25 cellular contexts compared by ENCODE assay signal in genomic region chr22:22912135-22912408, GRCh38. TPM values are rescaled to one million over a fixed set of nuclear protein-coding genes. Genes with fewer than 3 reads are reported as not detected.
A peak's percentile ranks its signal among the peaks of the same experiment; 100 is the strongest.
DNase-seq lines count a peak whose midpoint lies in the region; ATAC-seq, FAIRE-seq and TF ChIP-seq lines count a peak whose summit lies in the region.
"Had no signal": no experiment of that assay in that cellular context is flagged by ENCODE, and none has a peak within 500 bp of the region (broad histone marks: within the 10 kb centered on the region; RNA-seq: fewer than 3 reads in every experiment).

No MANE protein-coding gene starts in this region.

- no TSS peak for BruUV-seq in K562 (replicated peaks; lab: Mats Ljungman, UMichigan)

- H3K4me2 ChIP-seq in BLaER1 (0 out of 2 replicates have a peak overlapping the region, but pooled peaks have one; percentile 84), DOHH2 (ENCODE audit: low read length) (no peak overlapping the region), K562 (ENCODE audit: insufficient read depth, low read length) (no peak overlapping the region)
- H3K4me2 ChIP-seq: A549 had no signal

- peaks cover 3% of the 10 kb centered on the region for H3K9me1 ChIP-seq in K562 (ENCODE audit: control insufficient read depth, insufficient read depth, low read length)

- H3K27me3 Mint-ChIP-seq in stimulated activated naive B cell treated with anti-CD40 and anti-IgM and Interleukin-4, amounts not matched to agents 10 μg/mL and 1 μg/mL and 100 μg/mL, for 72 hours, result no peaks in the 10 kb centered on the region

- no peak for FAIRE-seq in K562 (lab: Jason Lieb, UNC)
- FAIRE-seq: A549, D721Med, GM12878, H54 had no signal

- H3K4me3 Mint-ChIP-seq in stimulated activated naive B cell treated with anti-CD40 and anti-IgM and Interleukin-4, amounts not matched to agents 10 μg/mL and 1 μg/mL and 100 μg/mL, for 72 hours, result no peak overlapping the region
- H3K4me3 Mint-ChIP-seq: CD14-positive monocyte; CD4-positive, alpha-beta T cell; CD8-positive, alpha-beta memory T cell; HFFc6 had no signal

- H3K79me2 ChIP-seq in DOHH2 (ENCODE audit: control insufficient read depth, low read length), result no peaks in the 10 kb centered on the region
- no peaks in the 10 kb centered on the region for H3K79me2 ChIP-seq in K562 (ENCODE audit: control insufficient read depth, insufficient read depth, low read length)

- no peak for DNase-seq in K562 (ENCODE audit: extremely low read depth in 1 of 4, low spot score in 3 of 4)
- no peak for DNase-seq in stimulated activated naive B cell treated with anti-CD40 and anti-IgM and Interleukin-4, amounts not matched to agents 10 μg/mL and 1 μg/mL and 100 μg/mL, for 72 hours
- DNase-seq in iPS-NIHi7 (ENCODE audit: extremely low spot score), result no peak
- DNase-seq in cerebellar cortex (ENCODE audit: low spot score), result no peak
- DNase-seq in hepatic stellate cell (ENCODE audit: low spot score), result no peak
- DNase-seq: 8988T; ACHN; AML-193; CD4-positive, alpha-beta T cell; CD8-positive, alpha-beta memory T cell; DMS 273 treated with DMSO at 0.1 percent for 48 hours; DMS79 treated with DMSO at 0.1 percent for 48 hours; EL; GDM1; GOT3; HFFc6 had no signal

- TF ChIP-seq CTCF in DOHH2 (IDR thresholded peaks at IDR 0.05; ENCODE audit: low read depth, low read length, poor library complexity, severe bottlenecking) (no peak), K562 (IDR thresholded peaks at IDR 0.05 in 2 of 3, conservative IDR thresholded peaks at IDR 0.05 in 1 of 3; ENCODE audit: insufficient read depth in 2 of 3, low read depth in 1 of 3, low read length in 3 of 3) (no peak)

- peaks cover 35% of the 10 kb centered on the region for H3F3A ChIP-seq in DOHH2 (ENCODE audit: control insufficient read depth, insufficient read depth)

- WGBS in K562 (ENCODE audit: insufficient coverage, low coverage, missing lambda C conversion rate), result 0% methylated on average over 1 of the region's 1 CpG

- peaks cover 83 to 100% of the 10 kb centered on the region in 2 donors for H3K4me1 Mint-ChIP-seq in stimulated activated naive B cell treated with anti-CD40 and anti-IgM and Interleukin-4, amounts not matched to agents 10 μg/mL and 1 μg/mL and 100 μg/mL, for 72 hours
- H3K4me1 Mint-ChIP-seq: CD8-positive, alpha-beta memory T cell had no signal

- no peak overlapping the region for H3K9ac ChIP-seq in BLaER1
- no peak overlapping the region for H3K9ac ChIP-seq in K562 (ENCODE audit: insufficient read depth in 1 of 2, low read depth in 2 of 2, low read length in 2 of 2)

- H2AFZ ChIP-seq in K562 (ENCODE audit: low read depth, low read length), result no peak overlapping the region

- H3K36me3 ChIP-seq in BLaER1, result no peaks in the 10 kb centered on the region
- no peaks in the 10 kb centered on the region for H3K36me3 ChIP-seq in DOHH2 (ENCODE audit: control insufficient read depth, low read length)
- no peaks in the 10 kb centered on the region for H3K36me3 ChIP-seq in K562 (ENCODE audit: control insufficient read depth, insufficient read depth, low read length)
- H3K36me3 ChIP-seq: HAP-1 had no signal

- TF ChIP-seq RAD21 in K562 (CRISPR knock-in tag; conservative IDR thresholded peaks at IDR 0.05 in 1 of 2, IDR thresholded peaks at IDR 0.05 in 1 of 2), result no peak

- CTCF ChIA-PET in K562 (lab: Yijun Ruan, JAX; ENCODE audit: low intra/inter-chr PET ratio), result no interaction called here

- H3K27ac Mint-ChIP-seq in stimulated activated naive B cell treated with anti-CD40 and anti-IgM and Interleukin-4, amounts not matched to agents 10 μg/mL and 1 μg/mL and 100 μg/mL, for 72 hours, result peak overlapping the region; percentile 15
- H3K27ac Mint-ChIP-seq: CD4-positive, alpha-beta T cell; HFFc6 had no signal

- H3K36me3 Mint-ChIP-seq in stimulated activated naive B cell treated with anti-CD40 and anti-IgM and Interleukin-4, amounts not matched to agents 10 μg/mL and 1 μg/mL and 100 μg/mL, for 72 hours, result peaks cover 16 to 25% of the 10 kb centered on the region in 2 donors
- H3K36me3 Mint-ChIP-seq: CD8-positive, alpha-beta memory T cell had no signal

- H3K4me1 ChIP-seq in BLaER1, result peaks cover 92% of the 10 kb centered on the region
- H3K4me1 ChIP-seq in DOHH2 (ENCODE audit: control insufficient read depth, low read length), result peaks cover 86% of the 10 kb centered on the region
- no peaks in the 10 kb centered on the region for H3K4me1 ChIP-seq in K562 (replicated peaks in 1 of 2; ENCODE audit: control insufficient read depth in 2 of 2, insufficient read depth in 2 of 2, low read length in 2 of 2)
- H3K4me1 ChIP-seq: A549, HAP-1 had no signal

- TF ChIP-seq EP300 in K562 (IDR thresholded peaks at IDR 0.05; ENCODE audit: low read length), result no peak

- H3K27ac ChIP-seq in BLaER1, result no peak overlapping the region
- H3K27ac ChIP-seq in DOHH2 (ENCODE audit: low read depth, low read length), result 0 out of 2 replicates have a peak overlapping the region, but pooled peaks have one; percentile 90
- no peak overlapping the region for H3K27ac ChIP-seq in K562 (ENCODE audit: extremely low read depth, low read depth, low read length)
- H3K27ac ChIP-seq: A549 had no signal

- no peak for ATAC-seq in K562
- ATAC-seq in stimulated activated naive B cell treated with anti-CD40 and anti-IgM and Interleukin-4, amounts not matched to agents 10 μg/mL and 1 μg/mL and 100 μg/mL, for 72 hours (replicated peaks), result no peak
- ATAC-seq: A549, GM12878 had no signal

- POLR2A ChIA-PET in K562 (lab: Yijun Ruan, JAX), result interaction anchor here (0.6 to 4.4 kb wide), 10 partner anchors 9 to 448 kb away, joined by 3 to 39 read pairs (median 5); no protein-coding TSS in a partner anchor

- H3K9me2 ChIP-seq in DOHH2 (replicated peaks; ENCODE audit: control insufficient read depth, low read length), result no peaks in the 10 kb centered on the region

- H3K4me3 ChIP-seq in BLaER1 (no peak overlapping the region), DOHH2 (ENCODE audit: low read length) (no peak overlapping the region), K562 (no peak overlapping the region)
- H3K4me3 ChIP-seq: A549, GM12878, HAP-1 had no signal

- TF ChIP-seq POLR2A in K562 (conservative IDR thresholded peaks at IDR 0.05), result no peak

- H3K9me3 ChIP-seq in BLaER1, result no peaks in the 10 kb centered on the region
- no peaks in the 10 kb centered on the region for H3K9me3 ChIP-seq in DOHH2 (ENCODE audit: control insufficient read depth, insufficient read depth, low read length)
- no peaks in the 10 kb centered on the region for H3K9me3 ChIP-seq in K562 (replicated peaks; ENCODE audit: control insufficient read depth, insufficient read depth, low read depth, low read length)
- H3K9me3 ChIP-seq: A549, HAP-1 had no signal

- in situ Hi-C loops in K562 (cut with MboI), result no loop called here

- no peaks in the 10 kb centered on the region for H3K27me3 ChIP-seq in BLaER1
- H3K27me3 ChIP-seq in DOHH2 (ENCODE audit: control insufficient read depth, low read length), result no peaks in the 10 kb centered on the region
- H3K27me3 ChIP-seq in K562 (ENCODE audit: control insufficient read depth in 2 of 2, insufficient read depth in 2 of 2, low read length in 2 of 2), result peaks cover 41 to 94% of the 10 kb centered on the region in 2 experiments

- H4K20me1 ChIP-seq in BLaER1, result no peaks in the 10 kb centered on the region; the same call in 1 of the 2 replicates
- H4K20me1 ChIP-seq in DOHH2 (ENCODE audit: control insufficient read depth, insufficient read depth, low read depth, low read length), result no peaks in the 10 kb centered on the region
- H4K20me1 ChIP-seq in K562 (replicated peaks; ENCODE audit: control insufficient read depth, insufficient read depth, low read length), result peaks cover 89% of the 10 kb centered on the region

- no peaks in the 10 kb centered on the region for H3K9me3 Mint-ChIP-seq in stimulated activated naive B cell treated with anti-CD40 and anti-IgM and Interleukin-4, amounts not matched to agents 10 μg/mL and 1 μg/mL and 100 μg/mL, for 72 hours
- H3K9me3 Mint-ChIP-seq: CD4-positive, alpha-beta T cell; CD8-positive, alpha-beta memory T cell; HFFc6 had no signal

- intact Hi-C loops in K562 (cut with micrococcal nuclease), result no loop called here

TF ChIP-seq in K562, 482 proteins besides CTCF, POLR2A, EP300 and RAD21 (continues in another document):
- TF ChIP-seq KDM2B (CRISPR knock-in tag; IDR thresholded peaks at IDR 0.05), result 0 out of 2 replicates have a peak, but pooled peaks have one; percentile 54

RNA-seq across cellular contexts. Expression of gene IGLL5, which starts 24.5 kb away (rescaled TPM):
- not detected in 2 replicates for total RNA-seq in K562 (2011; cell fraction: chromatin; rRNA removed; ENCODE audit: low replicate concordance)
- total RNA-seq in K562 (2011; cell fraction: nucleolus; rRNA removed), result not detected in 2 replicates
- total RNA-seq in K562 (2011; cell fraction: nucleoplasm; rRNA removed), result not detected in 2 replicates
- total RNA-seq in K562 (2014; rRNA removed) (not detected in 2 replicates), K562 (2014; rRNA removed; fragmentation: Illumina TruSeq; extraction: Trizol) (not detected in 2 replicates), K562 (2015; rRNA removed; fragmentation: Illumina TruSeq; extraction: Trizol) (not detected in 2 replicates), K562 (2021) (not detected in 2 replicates)
- polyA plus RNA-seq in K562 (2011; rRNA removed) (not detected in 2 replicates), K562 (2014; fragmentation: Illumina TruSeq; extraction: Trizol) (not detected in 2 replicates), K562 (2014; fragmentation: Nextera tagmentation; extraction: Ambion mirVana) (not detected), K562 (2014; rRNA removed) (not detected in 2 replicates)
- not detected in 2 replicates for polyA plus RNA-seq in K562 (2011; cell fraction: cytosol; rRNA removed)
- polyA plus RNA-seq in K562 (2011; cell fraction: nucleus; rRNA removed), result not detected in 2 replicates
- not detected in 2 replicates for polyA plus RNA-seq in K562 (2012)
- polyA minus RNA-seq in K562 (2011; rRNA and poly(A)+ RNA removed), result not detected in 2 replicates
- not detected in 2 replicates for polyA minus RNA-seq in K562 (2011; cell fraction: cytosol; rRNA and poly(A)+ RNA removed)
- polyA minus RNA-seq in K562 (2011; cell fraction: nucleus; rRNA and poly(A)+ RNA removed), result not detected in 2 replicates
- total RNA-seq: CD4-positive, alpha-beta T cell; CD8-positive, alpha-beta memory T cell; GM12878; HFFc6 had no signal
- polyA plus RNA-seq: A549; BJ; CD8-positive, alpha-beta memory T cell; GM12878 had no signal
